ENCODE assay signal across 12 cellular contexts in the genomic region with DNA sequence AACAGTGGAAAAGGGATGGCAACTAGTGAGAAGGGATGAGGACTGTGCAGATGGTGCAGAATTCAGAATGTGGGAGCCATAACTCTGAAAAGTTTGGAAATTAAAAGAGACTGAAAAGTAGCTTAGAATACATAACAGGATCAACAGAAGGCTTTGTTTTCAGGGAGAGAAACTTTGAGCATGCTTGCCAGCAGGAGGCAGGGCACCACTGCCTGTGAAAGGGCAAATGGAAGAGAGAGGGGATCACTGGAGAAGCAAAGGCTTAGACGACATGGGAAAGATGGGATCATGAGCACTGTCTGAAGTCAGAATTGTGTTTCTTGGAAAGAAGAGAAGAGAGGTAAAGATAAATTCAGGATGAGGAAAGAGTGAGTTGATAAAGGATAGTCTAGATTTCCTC.
A peak's percentile ranks its signal among the peaks of the same experiment; 100 is the strongest.
DNase-seq lines count a peak whose midpoint lies in the region; ATAC-seq, FAIRE-seq and TF ChIP-seq lines count a peak whose summit lies in the region.
"Had no signal": no experiment of that assay in that cellular context is flagged by ENCODE, and none has a peak within 500 bp of the region (broad histone marks: within the 10 kb centered on the region; RNA-seq: fewer than 3 reads in every experiment).

No MANE protein-coding gene starts in this region.

- TF ChIP-seq POLR2A in H54 (IDR thresholded peaks at IDR 0.05; ENCODE audit: low read depth, low read length) = no peak

- no peaks in the 10 kb centered on the region for H3K4me1 Mint-ChIP-seq in astrocyte (ENCODE audit: low read depth, unreplicated experiment)
- H3K4me1 Mint-ChIP-seq in naive thymus-derived CD8-positive, alpha-beta T cell = peaks cover 0 to 3% (median 0%) of the 10 kb centered on the region in 4 donors

- peak; percentile 36 for DNase-seq in A172 (ENCODE audit: low spot score)
- DNase-seq in H54 (ENCODE audit: insufficient read length, low spot score) = no peak
- DNase-seq in astrocyte (ENCODE audit: low read depth) = no peak
- DNase-seq in kidney tubule cell (ENCODE audit: low spot score) = peak; percentile 47
- DNase-seq in SHP77 treated with DMSO at 0.1 percent for 48 hours (lab: John Stamatoyannopoulos, UW) = no peak
- no peak for DNase-seq in NCI-H510A treated with DMSO at 0.1 percent for 48 hours (lab: John Stamatoyannopoulos, UW)
- DNase-seq in naive thymus-derived CD8-positive, alpha-beta T cell = no peak
- DNase-seq: amniotic stem cell had no signal

- no peaks in the 10 kb centered on the region for H3K36me3 ChIP-seq in astrocyte (ENCODE audit: insufficient read depth, low read length)

- peak; percentile 60 for TF ChIP-seq CTCF in astrocyte (IDR thresholded peaks at IDR 0.05; ENCODE audit: insufficient read depth, low read depth, low read length)

- no peaks in the 10 kb centered on the region for H3K36me3 Mint-ChIP-seq in astrocyte (ENCODE audit: low read depth, unreplicated experiment)
- no peaks in the 10 kb centered on the region for H3K36me3 Mint-ChIP-seq in naive thymus-derived CD8-positive, alpha-beta T cell
- H3K36me3 Mint-ChIP-seq: natural killer cell treated with Interleukin-12 subunit alpha and Interleukin-12 subunit beta and Interleukin-15 and Interleukin-18, amount 100 ng/mL, for 72 hours had no signal

- no peaks in the 10 kb centered on the region for H4K20me1 ChIP-seq in astrocyte (ENCODE audit: insufficient read depth, low read length)

- no peaks in the 10 kb centered on the region for H3K9me3 Mint-ChIP-seq in astrocyte (ENCODE audit: unreplicated experiment)
- H3K9me3 Mint-ChIP-seq in naive thymus-derived CD8-positive, alpha-beta T cell = peaks cover 0 to 2% (median 0%) of the 10 kb centered on the region in 9 donors

- H3K27ac Mint-ChIP-seq in astrocyte (ENCODE audit: unreplicated experiment) = peak overlapping the region; percentile 0
- H3K27ac Mint-ChIP-seq in naive thymus-derived CD8-positive, alpha-beta T cell = peak overlapping the region in 1 of 10 donors; percentile 6
- H3K27ac Mint-ChIP-seq: natural killer cell treated with Interleukin-12 subunit alpha and Interleukin-12 subunit beta and Interleukin-15 and Interleukin-18, amount 100 ng/mL, for 72 hours had no signal

- FAIRE-seq in H54 (lab: Jason Lieb, UNC) (peak; percentile 80), astrocyte (lab: Jason Lieb, UNC) (peak; percentile 78)
- FAIRE-seq: G401.6 had no signal

- no peak overlapping the region for H3K4me3 ChIP-seq in astrocyte (ENCODE audit: insufficient read depth, low read depth, low read length)
- H3K4me3 ChIP-seq: SK-N-MC had no signal

- H3K27ac ChIP-seq in astrocyte (ENCODE audit: low read depth, low read length) = no peak overlapping the region
- H3K27ac ChIP-seq: SK-N-MC had no signal

- H3K27me3 ChIP-seq in astrocyte (ENCODE audit: insufficient read depth, low read length) = no peaks in the 10 kb centered on the region

- no peaks in the 10 kb centered on the region for H3K4me1 ChIP-seq in astrocyte (ENCODE audit: insufficient read depth, low read length)

- no peaks in the 10 kb centered on the region for H3K27me3 Mint-ChIP-seq in astrocyte (ENCODE audit: low read depth, unreplicated experiment)
- H3K27me3 Mint-ChIP-seq in naive thymus-derived CD8-positive, alpha-beta T cell = peaks cover 4 to 25% (median 12%) of the 10 kb centered on the region in 5 donors

- H2AFZ ChIP-seq in astrocyte (ENCODE audit: low read depth, low read length) = no peak overlapping the region

- no peak overlapping the region for H3K4me3 Mint-ChIP-seq in astrocyte (ENCODE audit: unreplicated experiment)
- H3K4me3 Mint-ChIP-seq in naive thymus-derived CD8-positive, alpha-beta T cell = no peak overlapping the region
- H3K4me3 Mint-ChIP-seq: natural killer cell treated with Interleukin-12 subunit alpha and Interleukin-12 subunit beta and Interleukin-15 and Interleukin-18, amount 100 ng/mL, for 72 hours had no signal

- H3K9ac ChIP-seq in astrocyte (ENCODE audit: low read length) = no peak overlapping the region

- no peak for ATAC-seq in GM19324 (IDR thresholded peaks at IDR 0.05; ENCODE audit: low FRiP score, unreplicated experiment)
- no peak for ATAC-seq in naive thymus-derived CD8-positive, alpha-beta T cell
- ATAC-seq: natural killer cell treated with Interleukin-12 subunit alpha and Interleukin-12 subunit beta and Interleukin-15 and Interleukin-18, amount 100 ng/mL, for 72 hours had no signal

- no peaks in the 10 kb centered on the region for H3K79me2 ChIP-seq in astrocyte (ENCODE audit: insufficient read depth, low read length)

- no peaks in the 10 kb centered on the region for H3K9me3 ChIP-seq in astrocyte (ENCODE audit: insufficient read depth, low read depth, low read length)

- H3K4me2 ChIP-seq in astrocyte (ENCODE audit: low read length) = no peak overlapping the region

- POLR2A ChIA-PET in naive thymus-derived CD8-positive, alpha-beta T cell (lab: Charles Lee) = interaction anchor here (0.6 kb wide), 1 partner anchor 1108 kb away, joined by 3 read pairs; no protein-coding TSS in a partner anchor

Comparison
In these comparisons a context has a peak if more than half of its experiments do, and no peak if none do; other contexts are left out.
1. DNase-seq: peak in A172 (single experiment) and kidney tubule cell (single experiment); none in H54 (single experiment), astrocyte (single experiment), SHP77 treated with DMSO at 0.1 percent for 48 hours (single experiment), NCI-H510A treated with DMSO at 0.1 percent for 48 hours (single experiment) and naive thymus-derived CD8-positive, alpha-beta T cell (0 of 10).